Comparison of ENCODE assay signal across 8 cellular contexts in genomic region chr17:31373150-31374082, GRCh38. TPM values are rescaled to one million over a fixed set of nuclear protein-coding genes. Genes with fewer than 3 reads are reported as not detected.
DNase-seq lines count a peak whose midpoint lies in the region; ATAC-seq lines count a peak whose summit lies in the region.

No MANE protein-coding gene starts in this region.

- no peaks in the 10 kb centered on the region for H3K27me3 Mint-ChIP-seq in memory B cell

- DNase-seq in DMS153 treated with DMSO at 0.1 percent for 48 hours (lab: John Stamatoyannopoulos, UW; ENCODE audit: unreplicated experiment) = peak; percentile 18
- DNase-seq in OCI-M1 (lab: John Stamatoyannopoulos, UW) = peak; percentile 75
- peak; percentile 51 to 67 for DNase-seq in dermis microvascular lymphatic vessel endothelial cell (ENCODE audit: low read depth in 2 of 2)
- peak in 1 of 2 donors; percentile 58 for DNase-seq in memory B cell (ENCODE audit: low spot score in 2 of 2)
- DNase-seq in NCI-H128 (lab: John Stamatoyannopoulos, UW; ENCODE audit: unreplicated experiment) = no peak

- peaks cover 11% of the 10 kb centered on the region for H3K36me3 Mint-ChIP-seq in memory B cell

- H3K9me3 Mint-ChIP-seq in memory B cell = no peaks in the 10 kb centered on the region

- H3K4me3 Mint-ChIP-seq in memory B cell = no peak overlapping the region

- peaks cover 22% of the 10 kb centered on the region for H3K4me1 Mint-ChIP-seq in memory B cell

- no peak overlapping the region for H3K27ac Mint-ChIP-seq in memory B cell

- ATAC-seq in HG02981 (IDR thresholded peaks at IDR 0.05; ENCODE audit: unreplicated experiment) (peak; percentile 47), memory B cell (ENCODE audit: low read depth) (peak; percentile 87), GM19324 (IDR thresholded peaks at IDR 0.05; ENCODE audit: low FRiP score, unreplicated experiment) (no peak), HG03565 (IDR thresholded peaks at IDR 0.05; ENCODE audit: unreplicated experiment) (no peak)

RNA-seq across cellular contexts. Expression of gene RAB11FIP4, which starts 18.1 kb away (rescaled TPM):
- total RNA-seq in dermis microvascular lymphatic vessel endothelial cell = under 0.01 TPM in 1 of 2 replicates, not detected in the other

RNA-seq across cellular contexts. Expression of gene EVI2A, which starts 52.0 kb away (rescaled TPM):
- total RNA-seq in dermis microvascular lymphatic vessel endothelial cell = 0.13 TPM in 2 replicates

RNA-seq across cellular contexts. Expression of gene EVI2B, which starts 59.6 kb away (rescaled TPM):
- 0.13 TPM in 2 replicates for total RNA-seq in dermis microvascular lymphatic vessel endothelial cell

Comparison
In these comparisons a context has a peak if more than half of its experiments do, and no peak if none do; other contexts are left out.
1. ATAC-seq: peak in HG02981 (single experiment) and memory B cell (single experiment); none in GM19324 (single experiment) and HG03565 (single experiment).